8 cellular contexts compared by ENCODE assay signal in the genomic region with DNA sequence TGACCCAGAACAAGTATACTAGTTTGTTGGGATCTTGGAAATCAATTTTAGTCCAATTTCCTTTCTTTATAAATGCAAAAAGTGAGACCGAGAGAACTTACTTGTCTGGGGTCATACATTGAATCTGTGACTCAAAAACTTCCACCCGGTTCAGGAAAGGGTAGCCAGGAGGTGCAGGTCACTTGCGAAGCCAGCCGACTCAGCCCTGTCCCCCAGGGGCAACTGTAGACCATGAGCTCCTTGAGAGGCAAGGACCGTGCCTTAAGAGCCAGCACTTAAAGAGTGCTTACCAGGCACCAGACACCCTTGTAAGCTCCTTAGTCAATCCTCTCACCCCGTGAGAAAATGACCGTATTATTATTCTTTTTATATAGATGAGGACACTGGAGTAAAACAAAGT. TPM values are rescaled to one million over a fixed set of nuclear protein-coding genes. Genes with fewer than 3 reads are reported as not detected.
DNase-seq lines count a peak whose midpoint lies in the region; ATAC-seq and TF ChIP-seq lines count a peak whose summit lies in the region.

No MANE protein-coding gene starts in this region.

- peak overlapping the region; percentile 69 to 94 (median 92) for H3K9ac ChIP-seq in skeletal muscle tissue (ENCODE audit: low read depth in 1 of 3, low read length in 3 of 3)

- TF ChIP-seq EP300 in gastroesophageal sphincter (IDR thresholded peaks at IDR 0.05), result no peak

- H3K27ac ChIP-seq in WERI-Rb-1 (peak overlapping the region; percentile 77), gastroesophageal sphincter (peak overlapping the region; percentile 60 to 95 (median 90)), skeletal muscle tissue (ENCODE audit: low read depth, low read length) (peak overlapping the region; percentile 90)

- 77 to 90% methylated on average over 3 of the region's 7 CpGs for WGBS in gastroesophageal sphincter (ENCODE audit: low coverage in 1 of 2), 2 donors

- no peaks in the 10 kb centered on the region for H3K9me3 ChIP-seq in WERI-Rb-1 (ENCODE audit: severe bottlenecking)
- no peaks in the 10 kb centered on the region for H3K9me3 ChIP-seq in gastroesophageal sphincter
- no peaks in the 10 kb centered on the region for H3K9me3 ChIP-seq in skeletal muscle tissue (ENCODE audit: control insufficient read depth in 3 of 3, low read length in 3 of 3)

- no peak for TF ChIP-seq POLR2A in gastroesophageal sphincter (IDR thresholded peaks at IDR 0.05)

- H3K4me3 ChIP-seq in H7 (ENCODE audit: insufficient read depth, low read depth, low read length) (peak overlapping the region; percentile 80), WERI-Rb-1 (ENCODE audit: low read depth, low read length) (peak overlapping the region; percentile 76), gastroesophageal sphincter (peak overlapping the region; percentile 50 to 69), skeletal muscle tissue (ENCODE audit: low read length in 3 of 3) (peak overlapping the region; percentile 93 to 98 (median 97))

- H3K36me3 ChIP-seq in H7 (replicated peaks; ENCODE audit: control insufficient read depth, insufficient read depth, low read length) (no peaks in the 10 kb centered on the region), WERI-Rb-1 (no peaks in the 10 kb centered on the region), gastroesophageal sphincter (peaks cover 0 to 2% of the 10 kb centered on the region in 2 donors), skeletal muscle tissue (ENCODE audit: control insufficient read depth in 3 of 3, insufficient read depth in 3 of 3, low read length in 3 of 3) (peaks cover 0 to 2% (median 0%) of the 10 kb centered on the region in 3 donors)

- ATAC-seq in gastroesophageal sphincter, result no peak
- ATAC-seq in GM19351 (IDR thresholded peaks at IDR 0.05; ENCODE audit: unreplicated experiment), result no peak

- no peaks in the 10 kb centered on the region for H3K27me3 ChIP-seq in H7 (ENCODE audit: control insufficient read depth, insufficient read depth, low read length)
- H3K27me3 ChIP-seq in WERI-Rb-1 (ENCODE audit: insufficient read depth, low read depth, severe bottlenecking), result no peaks in the 10 kb centered on the region
- H3K27me3 ChIP-seq in gastroesophageal sphincter, result peaks cover 10% of the 10 kb centered on the region
- H3K27me3 ChIP-seq in skeletal muscle tissue (ENCODE audit: control insufficient read depth in 3 of 3, insufficient read depth in 3 of 3, low read length in 3 of 3), result peaks cover 4 to 13% (median 7%) of the 10 kb centered on the region in 3 donors

- H3K4me1 ChIP-seq in gastroesophageal sphincter, result peaks cover 0 to 27% (median 3%) of the 10 kb centered on the region in 3 donors
- peaks cover 11 to 21% (median 16%) of the 10 kb centered on the region in 3 donors for H3K4me1 ChIP-seq in skeletal muscle tissue (ENCODE audit: control insufficient read depth in 3 of 3, insufficient read depth in 3 of 3, low read length in 3 of 3)

- TF ChIP-seq CTCF in WERI-Rb-1 (IDR thresholded peaks at IDR 0.05; ENCODE audit: low read depth, low read length), result no peak
- no peak for TF ChIP-seq CTCF in gastroesophageal sphincter (IDR thresholded peaks at IDR 0.05)

- no peak for DNase-seq in H7
- no peak for DNase-seq in WERI-Rb-1
- DNase-seq in GOT3 (lab: John Stamatoyannopoulos, UW), result no peak
- no peak for DNase-seq in kidney tubule cell (ENCODE audit: low spot score)
- no peak for DNase-seq in COLO668 (lab: John Stamatoyannopoulos, UW; ENCODE audit: unreplicated experiment)

RNA-seq across cellular contexts. Expression of a gene that starts 0.5 kb away (rescaled TPM):
- 1.4 and 1.6 TPM in 2 replicates for total RNA-seq in H7 (2014; rRNA removed; shearing (Covaris generic))
- total RNA-seq in gastroesophageal sphincter (1 to 10 TPM; 2.6 to 4.7 (median 3.4) TPM), skeletal muscle tissue (6.8 TPM)

RNA-seq across cellular contexts. Expression of a gene that starts 15.2 kb away (rescaled TPM):
- total RNA-seq in H7 (2014; rRNA removed; shearing (Covaris generic)), result 20.0 and 22.3 TPM in 2 replicates
- 10 to 100 TPM; 15.3 to 27.5 (median 19.0) TPM for total RNA-seq in gastroesophageal sphincter
- 19.3 TPM for total RNA-seq in skeletal muscle tissue
